ENCODE assay signal across 1 cellular context in the genomic region with DNA sequence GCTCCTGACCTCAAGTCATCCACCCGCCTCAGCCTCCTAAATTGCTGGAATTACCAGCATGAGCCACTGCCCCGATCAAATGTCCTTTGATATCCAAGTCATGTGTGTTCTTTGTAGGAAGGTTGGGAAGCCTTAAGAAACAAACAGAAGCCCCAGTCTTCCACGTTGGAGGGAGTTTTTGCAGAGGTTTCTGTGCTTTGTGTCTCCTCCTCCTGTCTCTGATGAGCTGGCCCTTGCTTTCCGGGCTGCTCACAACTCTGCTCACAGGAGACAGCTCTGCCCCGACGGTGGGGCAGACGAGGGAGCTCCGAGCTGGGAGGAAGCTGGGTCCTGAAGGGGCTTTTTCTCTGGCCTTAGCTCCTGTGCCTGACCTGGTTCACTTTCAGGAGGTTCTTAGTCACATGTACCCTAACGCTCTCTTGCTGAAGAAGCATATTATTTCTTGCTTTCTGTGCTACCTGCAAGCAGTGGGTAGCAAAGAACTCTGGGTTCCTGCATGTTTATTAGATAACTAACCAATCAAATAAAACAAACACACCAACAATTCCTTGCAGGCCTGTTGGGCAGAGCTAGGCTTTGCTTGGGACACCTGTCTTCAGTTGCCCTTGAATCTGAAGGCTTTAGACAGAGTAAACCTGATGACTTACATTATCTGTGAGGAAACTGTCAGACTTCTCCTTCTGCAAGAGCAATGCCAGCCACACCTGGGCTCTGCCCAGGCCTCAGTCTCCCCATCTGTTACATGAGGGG.
TF ChIP-seq lines count a peak whose summit lies in the region.

No MANE protein-coding gene starts in this region.

TF ChIP-seq in GM23338, 12 proteins besides CTCF, POLR2A, EP300 and RAD21:
- TF ChIP-seq EZH2phosphoT487 (IDR thresholded peaks at IDR 0.05; ENCODE audit: unreplicated experiment): no peak
- TF ChIP-seq CREB1 (CRISPR knock-in tag; IDR thresholded peaks at IDR 0.05; ENCODE audit: low read depth): no peak
- TF ChIP-seq JUNB (IDR thresholded peaks at IDR 0.05; ENCODE audit: unreplicated experiment): no peak
- no peak for TF ChIP-seq ZNF114 (CRISPR knock-in tag; IDR thresholded peaks at IDR 0.05)
- TF ChIP-seq EZH2 (IDR thresholded peaks at IDR 0.05; ENCODE audit: low read depth, unreplicated experiment): no peak
- no peak for TF ChIP-seq POLR2AphosphoS5 (IDR thresholded peaks at IDR 0.05; ENCODE audit: low read depth)
- TF ChIP-seq, protein P1, sequence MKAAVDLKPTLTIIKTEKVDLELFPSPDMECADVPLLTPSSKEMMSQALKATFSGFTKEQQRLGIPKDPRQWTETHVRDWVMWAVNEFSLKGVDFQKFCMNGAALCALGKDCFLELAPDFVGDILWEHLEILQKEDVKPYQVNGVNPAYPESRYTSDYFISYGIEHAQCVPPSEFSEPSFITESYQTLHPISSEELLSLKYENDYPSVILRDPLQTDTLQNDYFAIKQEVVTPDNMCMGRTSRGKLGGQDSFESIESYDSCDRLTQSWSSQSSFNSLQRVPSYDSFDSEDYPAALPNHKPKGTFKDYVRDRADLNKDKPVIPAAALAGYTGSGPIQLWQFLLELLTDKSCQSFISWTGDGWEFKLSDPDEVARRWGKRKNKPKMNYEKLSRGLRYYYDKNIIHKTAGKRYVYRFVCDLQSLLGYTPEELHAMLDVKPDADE (IDR thresholded peaks at IDR 0.05): no peak
- no peak for TF ChIP-seq STAT1 (IDR thresholded peaks at IDR 0.05; ENCODE audit: unreplicated experiment)
- no peak for TF ChIP-seq NANOG (IDR thresholded peaks at IDR 0.05; ENCODE audit: borderline replicate concordance)
- no peak for TF ChIP-seq ZNF331 (CRISPR knock-in tag; IDR thresholded peaks at IDR 0.05; ENCODE audit: low read depth)
- TF ChIP-seq, protein P2, sequence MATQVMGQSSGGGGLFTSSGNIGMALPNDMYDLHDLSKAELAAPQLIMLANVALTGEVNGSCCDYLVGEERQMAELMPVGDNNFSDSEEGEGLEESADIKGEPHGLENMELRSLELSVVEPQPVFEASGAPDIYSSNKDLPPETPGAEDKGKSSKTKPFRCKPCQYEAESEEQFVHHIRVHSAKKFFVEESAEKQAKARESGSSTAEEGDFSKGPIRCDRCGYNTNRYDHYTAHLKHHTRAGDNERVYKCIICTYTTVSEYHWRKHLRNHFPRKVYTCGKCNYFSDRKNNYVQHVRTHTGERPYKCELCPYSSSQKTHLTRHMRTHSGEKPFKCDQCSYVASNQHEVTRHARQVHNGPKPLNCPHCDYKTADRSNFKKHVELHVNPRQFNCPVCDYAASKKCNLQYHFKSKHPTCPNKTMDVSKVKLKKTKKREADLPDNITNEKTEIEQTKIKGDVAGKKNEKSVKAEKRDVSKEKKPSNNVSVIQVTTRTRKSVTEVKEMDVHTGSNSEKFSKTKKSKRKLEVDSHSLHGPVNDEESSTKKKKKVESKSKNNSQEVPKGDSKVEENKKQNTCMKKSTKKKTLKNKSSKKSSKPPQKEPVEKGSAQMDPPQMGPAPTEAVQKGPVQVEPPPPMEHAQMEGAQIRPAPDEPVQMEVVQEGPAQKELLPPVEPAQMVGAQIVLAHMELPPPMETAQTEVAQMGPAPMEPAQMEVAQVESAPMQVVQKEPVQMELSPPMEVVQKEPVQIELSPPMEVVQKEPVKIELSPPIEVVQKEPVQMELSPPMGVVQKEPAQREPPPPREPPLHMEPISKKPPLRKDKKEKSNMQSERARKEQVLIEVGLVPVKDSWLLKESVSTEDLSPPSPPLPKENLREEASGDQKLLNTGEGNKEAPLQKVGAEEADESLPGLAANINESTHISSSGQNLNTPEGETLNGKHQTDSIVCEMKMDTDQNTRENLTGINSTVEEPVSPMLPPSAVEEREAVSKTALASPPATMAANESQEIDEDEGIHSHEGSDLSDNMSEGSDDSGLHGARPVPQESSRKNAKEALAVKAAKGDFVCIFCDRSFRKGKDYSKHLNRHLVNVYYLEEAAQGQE (IDR thresholded peaks at IDR 0.05; ENCODE audit: unreplicated experiment): no peak
- TF ChIP-seq, protein P3, sequence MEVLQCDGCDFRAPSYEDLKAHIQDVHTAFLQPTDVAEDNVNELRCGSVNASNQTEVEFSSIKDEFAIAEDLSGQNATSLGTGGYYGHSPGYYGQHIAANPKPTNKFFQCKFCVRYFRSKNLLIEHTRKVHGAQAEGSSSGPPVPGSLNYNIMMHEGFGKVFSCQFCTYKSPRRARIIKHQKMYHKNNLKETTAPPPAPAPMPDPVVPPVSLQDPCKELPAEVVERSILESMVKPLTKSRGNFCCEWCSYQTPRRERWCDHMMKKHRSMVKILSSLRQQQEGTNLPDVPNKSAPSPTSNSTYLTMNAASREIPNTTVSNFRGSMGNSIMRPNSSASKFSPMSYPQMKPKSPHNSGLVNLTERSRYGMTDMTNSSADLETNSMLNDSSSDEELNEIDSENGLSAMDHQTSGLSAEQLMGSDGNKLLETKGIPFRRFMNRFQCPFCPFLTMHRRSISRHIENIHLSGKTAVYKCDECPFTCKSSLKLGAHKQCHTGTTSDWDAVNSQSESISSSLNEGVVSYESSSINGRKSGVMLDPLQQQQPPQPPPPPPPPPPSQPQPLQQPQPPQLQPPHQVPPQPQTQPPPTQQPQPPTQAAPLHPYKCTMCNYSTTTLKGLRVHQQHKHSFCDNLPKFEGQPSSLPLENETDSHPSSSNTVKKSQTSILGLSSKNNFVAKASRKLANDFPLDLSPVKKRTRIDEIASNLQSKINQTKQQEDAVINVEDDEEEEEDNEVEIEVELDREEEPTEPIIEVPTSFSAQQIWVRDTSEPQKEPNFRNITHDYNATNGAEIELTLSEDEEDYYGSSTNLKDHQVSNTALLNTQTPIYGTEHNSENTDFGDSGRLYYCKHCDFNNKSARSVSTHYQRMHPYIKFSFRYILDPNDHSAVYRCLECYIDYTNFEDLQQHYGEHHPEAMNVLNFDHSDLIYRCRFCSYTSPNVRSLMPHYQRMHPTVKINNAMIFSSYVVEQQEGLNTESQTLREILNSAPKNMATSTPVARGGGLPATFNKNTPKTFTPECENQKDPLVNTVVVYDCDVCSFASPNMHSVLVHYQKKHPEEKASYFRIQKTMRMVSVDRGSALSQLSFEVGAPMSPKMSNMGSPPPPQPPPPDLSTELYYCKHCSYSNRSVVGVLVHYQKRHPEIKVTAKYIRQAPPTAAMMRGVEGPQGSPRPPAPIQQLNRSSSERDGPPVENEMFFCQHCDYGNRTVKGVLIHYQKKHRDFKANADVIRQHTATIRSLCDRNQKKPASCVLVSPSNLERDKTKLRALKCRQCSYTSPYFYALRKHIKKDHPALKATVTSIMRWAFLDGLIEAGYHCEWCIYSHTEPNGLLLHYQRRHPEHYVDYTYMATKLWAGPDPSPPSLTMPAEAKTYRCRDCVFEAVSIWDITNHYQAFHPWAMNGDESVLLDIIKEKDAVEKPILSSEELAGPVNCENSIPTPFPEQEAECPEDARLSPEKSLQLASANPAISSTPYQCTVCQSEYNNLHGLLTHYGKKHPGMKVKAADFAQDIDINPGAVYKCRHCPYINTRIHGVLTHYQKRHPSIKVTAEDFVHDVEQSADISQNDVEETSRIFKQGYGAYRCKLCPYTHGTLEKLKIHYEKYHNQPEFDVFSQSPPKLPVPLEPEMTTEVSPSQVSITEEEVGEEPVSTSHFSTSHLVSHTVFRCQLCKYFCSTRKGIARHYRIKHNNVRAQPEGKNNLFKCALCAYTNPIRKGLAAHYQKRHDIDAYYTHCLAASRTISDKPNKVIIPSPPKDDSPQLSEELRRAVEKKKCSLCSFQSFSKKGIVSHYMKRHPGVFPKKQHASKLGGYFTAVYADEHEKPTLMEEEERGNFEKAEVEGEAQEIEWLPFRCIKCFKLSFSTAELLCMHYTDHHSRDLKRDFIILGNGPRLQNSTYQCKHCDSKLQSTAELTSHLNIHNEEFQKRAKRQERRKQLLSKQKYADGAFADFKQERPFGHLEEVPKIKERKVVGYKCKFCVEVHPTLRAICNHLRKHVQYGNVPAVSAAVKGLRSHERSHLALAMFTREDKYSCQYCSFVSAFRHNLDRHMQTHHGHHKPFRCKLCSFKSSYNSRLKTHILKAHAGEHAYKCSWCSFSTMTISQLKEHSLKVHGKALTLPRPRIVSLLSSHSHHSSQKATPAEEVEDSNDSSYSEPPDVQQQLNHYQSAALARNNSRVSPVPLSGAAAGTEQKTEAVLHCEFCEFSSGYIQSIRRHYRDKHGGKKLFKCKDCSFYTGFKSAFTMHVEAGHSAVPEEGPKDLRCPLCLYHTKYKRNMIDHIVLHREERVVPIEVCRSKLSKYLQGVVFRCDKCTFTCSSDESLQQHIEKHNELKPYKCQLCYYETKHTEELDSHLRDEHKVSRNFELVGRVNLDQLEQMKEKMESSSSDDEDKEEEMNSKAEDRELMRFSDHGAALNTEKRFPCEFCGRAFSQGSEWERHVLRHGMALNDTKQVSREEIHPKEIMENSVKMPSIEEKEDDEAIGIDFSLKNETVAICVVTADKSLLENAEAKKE (CRISPR knock-in tag; IDR thresholded peaks at IDR 0.05): no peak
